In the genomic region with DNA sequence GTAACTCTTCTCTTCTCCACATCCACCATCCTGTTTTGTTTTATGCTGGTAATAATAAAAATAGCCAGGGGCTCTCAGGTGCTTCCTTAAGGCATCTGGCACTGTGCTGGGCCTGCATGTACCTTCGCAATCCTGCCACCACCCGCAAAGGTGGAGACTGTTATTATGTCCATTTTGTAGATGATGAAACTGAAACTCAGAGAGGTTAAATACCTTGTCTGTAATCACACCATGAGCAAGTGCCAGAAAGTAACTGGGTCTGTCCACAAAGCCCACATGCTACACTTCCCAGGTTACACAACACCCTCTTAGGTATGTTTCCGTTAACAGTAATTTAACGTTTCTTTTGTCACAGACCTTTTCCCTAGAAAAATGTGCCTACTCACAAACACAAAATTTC, we compare ENCODE assay signal across 16 cellular contexts. TPM values are rescaled to one million over a fixed set of nuclear protein-coding genes. Genes with fewer than 3 reads are reported as not detected.
DNase-seq lines count a peak whose midpoint lies in the region; ATAC-seq and TF ChIP-seq lines count a peak whose summit lies in the region.
"Had no signal": no experiment of that assay in that cellular context is flagged by ENCODE, and none has a peak within 500 bp of the region (broad histone marks: within the 10 kb centered on the region; RNA-seq: fewer than 3 reads in every experiment).

No MANE protein-coding gene starts in this region.

- no CpG with 5 or more reads among the region's 4 CpGs for WGBS in IMR-90 (ENCODE audit: extremely low coverage in 2 of 2, insufficient read length in 1 of 2), 2 experiments
- 60% methylated on average over 4 of the region's 4 CpGs for WGBS in esophagus muscularis mucosa
- 93 to 98% methylated on average over 4 of the region's 4 CpGs for WGBS in endodermal cell (ENCODE audit: insufficient coverage in 1 of 2, insufficient read length in 1 of 2), 2 experiments

- no peak overlapping the region for H4K91ac ChIP-seq in IMR-90 (ENCODE audit: insufficient read depth, low read depth, low read length)

- TF ChIP-seq EP300 in esophagus muscularis mucosa (IDR thresholded peaks at IDR 0.05) = no peak

- H3K9ac ChIP-seq in IMR-90 (ENCODE audit: low read depth, low read length) (no peak overlapping the region), endodermal cell (ENCODE audit: extremely low read depth, low read length, poor library complexity, severe bottlenecking) (no peak overlapping the region)

- H3K14ac ChIP-seq in IMR-90 (replicated peaks; ENCODE audit: low read depth, low read length) = no peak overlapping the region

- H3K27ac ChIP-seq in IMR-90 (ENCODE audit: insufficient read depth, low read length) (no peak overlapping the region), esophagus muscularis mucosa (replicated peaks in 1 of 4) (peak overlapping the region; percentile 87 to 98 (median 93)), tibial artery (peak overlapping the region; percentile 71), endodermal cell (ENCODE audit: low read depth, low read length) (no peak overlapping the region)
- H3K27ac ChIP-seq: colonic mucosa had no signal

- no peaks in the 10 kb centered on the region for H3K27me3 Mint-ChIP-seq in endodermal cell (ENCODE audit: insufficient read depth)

- H3K4me1 ChIP-seq in IMR-90 (ENCODE audit: control insufficient read depth, insufficient read depth, low read length) (peaks cover 39% of the 10 kb centered on the region), esophagus muscularis mucosa (peaks cover 42 to 100% (median 95%) of the 10 kb centered on the region in 4 donors), tibial artery (peaks cover 0 to 53% (median 28%) of the 10 kb centered on the region in 4 donors), endodermal cell (ENCODE audit: control insufficient read depth, insufficient read depth, low read length) (peaks cover 29% of the 10 kb centered on the region)

- H4K8ac ChIP-seq in IMR-90 (ENCODE audit: low read depth in 2 of 2, low read length in 2 of 2) = no peak overlapping the region

- H3K36me3 ChIP-seq in IMR-90 (ENCODE audit: control insufficient read depth, insufficient read depth, low read length) (peaks cover 7% of the 10 kb centered on the region), esophagus muscularis mucosa (no peaks in the 10 kb centered on the region), tibial artery (no peaks in the 10 kb centered on the region), endodermal cell (ENCODE audit: control insufficient read depth, insufficient read depth, low read length) (peaks cover 49% of the 10 kb centered on the region)
- H3K36me3 ChIP-seq: ascending aorta, colonic mucosa had no signal

- in situ Hi-C loops in IMR-90 (cut with MboI; ENCODE audit: low sequenced_read_pairs) = no loop called here

- no peaks in the 10 kb centered on the region for H3K9me3 ChIP-seq in IMR-90 (ENCODE audit: control insufficient read depth, insufficient read depth, low read length)
- H3K9me3 ChIP-seq in esophagus muscularis mucosa = no peaks in the 10 kb centered on the region
- no peaks in the 10 kb centered on the region for H3K9me3 ChIP-seq in tibial artery
- no peaks in the 10 kb centered on the region for H3K9me3 ChIP-seq in endodermal cell (ENCODE audit: control insufficient read depth, low read length)
- H3K9me3 ChIP-seq: ascending aorta, colonic mucosa had no signal

- no peak overlapping the region for H3K23ac ChIP-seq in IMR-90 (ENCODE audit: low read depth, low read length)

- no peak overlapping the region for H3K4me3 Mint-ChIP-seq in endodermal cell
- H3K4me3 Mint-ChIP-seq: neural crest cell had no signal

- TF ChIP-seq CTCF in IMR-90 (conservative IDR thresholded peaks at IDR 0.05; ENCODE audit: low read depth, low read length) = no peak
- TF ChIP-seq CTCF in esophagus muscularis mucosa (IDR thresholded peaks at IDR 0.05) = no peak
- TF ChIP-seq CTCF in tibial artery (IDR thresholded peaks at IDR 0.05) = no peak
- no peak for TF ChIP-seq CTCF in endodermal cell (conservative IDR thresholded peaks at IDR 0.05)

- dilution Hi-C loops in IMR-90 (cut with HindIII; ENCODE audit: low sequenced_read_pairs, unreplicated experiment) = no loop called here

- no peak overlapping the region for H4K5ac ChIP-seq in IMR-90 (ENCODE audit: low read depth, low read length)

- peak overlapping the region; percentile 45; the same call in 2 of the 3 replicates for H2BK15ac ChIP-seq in IMR-90 (ENCODE audit: low read depth, low read length)

- H3K27ac Mint-ChIP-seq in endodermal cell = no peak overlapping the region

- H3K56ac ChIP-seq in IMR-90 (ENCODE audit: extremely low read depth, insufficient read depth, low read length) = no peak overlapping the region

- POLR2A ChIA-PET in IMR-90 (lab: Charles Lee; ENCODE audit: unreplicated experiment) = no interaction called here

- H3K18ac ChIP-seq in IMR-90 (ENCODE audit: low read depth, low read length) = no peak overlapping the region

- no peak for TF ChIP-seq POLR2A in IMR-90 (IDR thresholded peaks at IDR 0.05; ENCODE audit: low read depth, low read length)
- no peak for TF ChIP-seq POLR2A in esophagus muscularis mucosa (IDR thresholded peaks at IDR 0.05; ENCODE audit: low read depth)

- H2AFZ ChIP-seq in IMR-90 (replicated peaks; ENCODE audit: low read length, poor library complexity) = no peak overlapping the region

- intact Hi-C loops in IMR-90 (cut with micrococcal nuclease) = no loop called here
- intact Hi-C loops in esophagus muscularis mucosa (cut with DNase I) = no loop called here
- intact Hi-C loops in tibial artery (cut with DNase I; ENCODE audit: low total_unique reads) = no loop called here

- H3K9me3 Mint-ChIP-seq in endodermal cell = no peaks in the 10 kb centered on the region
- H3K9me3 Mint-ChIP-seq: neural crest cell had no signal

- H2BK120ac ChIP-seq in IMR-90 (ENCODE audit: low read depth, low read length) = peak overlapping the region; percentile 98; the same call in 1 of the 2 replicates

- H4K20me1 ChIP-seq in IMR-90 (ENCODE audit: insufficient read depth, low read length) = peaks cover 3% of the 10 kb centered on the region; the same call in 1 of the 2 replicates

- 0 out of 2 replicates have a peak overlapping the region, but pooled peaks have one; percentile 16 for H2BK20ac ChIP-seq in IMR-90 (ENCODE audit: low read depth, low read length)

- H3K36me3 Mint-ChIP-seq in endodermal cell (ENCODE audit: low read depth) = peaks cover 28% of the 10 kb centered on the region

- H3K79me1 ChIP-seq in IMR-90 (ENCODE audit: low read depth in 1 of 2, low read length in 2 of 2) = peaks cover 29 to 70% of the 10 kb centered on the region in 2 experiments

- H2BK5ac ChIP-seq in IMR-90 (ENCODE audit: low read depth, low read length, poor library complexity, severe bottlenecking) = no peak overlapping the region

- H3K4me3 ChIP-seq in IMR-90 (ENCODE audit: insufficient read depth, low read depth, low read length) (no peak overlapping the region), esophagus muscularis mucosa (no peak overlapping the region), tibial artery (no peak overlapping the region), endodermal cell (ENCODE audit: low read length) (no peak overlapping the region)
- H3K4me3 ChIP-seq: ascending aorta, colonic mucosa had no signal

- H3K4me1 Mint-ChIP-seq in endodermal cell = peaks cover 41% of the 10 kb centered on the region

- peaks cover 36% of the 10 kb centered on the region for H3K9me1 ChIP-seq in IMR-90 (ENCODE audit: insufficient read depth, low read length)

- CTCF ChIA-PET in IMR-90 (lab: Yijun Ruan, JAX) = no interaction called here

- no peak overlapping the region for H2AK9ac ChIP-seq in IMR-90 (replicated peaks; ENCODE audit: low read depth, low read length, poor library complexity)

- no peak for ATAC-seq in IMR-90 (ENCODE audit: low read depth)
- no peak for ATAC-seq in GM18519 (IDR thresholded peaks at IDR 0.05; ENCODE audit: low FRiP score, unreplicated experiment)

- no peak overlapping the region for H3K4ac ChIP-seq in IMR-90 (ENCODE audit: low read depth, low read length)

- TF ChIP-seq RAD21 in IMR-90 (IDR thresholded peaks at IDR 0.05; ENCODE audit: low read length) = no peak

- no TSS peak for BruUV-seq in IMR-90 (replicated peaks; lab: Mats Ljungman, UMichigan)

- H2AK5ac ChIP-seq in IMR-90 (ENCODE audit: low read depth, low read length) = no peak overlapping the region

- H3K27me3 ChIP-seq in IMR-90 (ENCODE audit: control insufficient read depth, insufficient read depth, low read length) = no peaks in the 10 kb centered on the region
- H3K27me3 ChIP-seq in esophagus muscularis mucosa = no peaks in the 10 kb centered on the region
- no peaks in the 10 kb centered on the region for H3K27me3 ChIP-seq in tibial artery
- H3K27me3 ChIP-seq in endodermal cell (ENCODE audit: control insufficient read depth, insufficient read depth, low read length, poor library complexity, severe bottlenecking) = no peaks in the 10 kb centered on the region
- H3K27me3 ChIP-seq: ascending aorta, colonic mucosa had no signal

- H3K4me2 ChIP-seq in IMR-90 (ENCODE audit: low read depth, low read length) = no peak overlapping the region

- DNase-seq in activated effector memory CD4-positive, alpha-beta T cell treated with anti-CD3 and anti-CD28 coated beads, Interleukin-2, amount 50 U/mL, for 16 hours = peak; percentile 30
- no peak for DNase-seq in activated effector memory CD4-positive, alpha-beta T cell treated with Interleukin-2 at 50 U/mL for 16 hours
- DNase-seq in IMR-90 (no peak), esophagus muscularis mucosa (ENCODE audit: extremely low spot score) (no peak), tibial artery (no peak), EL (no peak), endodermal cell (no peak)
- DNase-seq: activated CD4-positive, alpha-beta T cell treated with anti-CD3 and anti-CD28 coated beads, Interleukin-2, amount 50 U/mL, for 1 hour; colonic mucosa; erythroblast; NCI-H146; NCI-H345; stimulated activated CD4-positive, alpha-beta T cell treated with anti-CD3 and anti-CD28 coated beads, Interleukin-1b, Interleukin-23, amount 100 ng/mL, for 48 hours had no signal

TF ChIP-seq in IMR-90, 13 proteins besides CTCF, POLR2A, EP300 and RAD21:
- TF ChIP-seq RFX5 (IDR thresholded peaks at IDR 0.05; ENCODE audit: low read depth, low read length) = no peak
- no peak for TF ChIP-seq RCOR1 (IDR thresholded peaks at IDR 0.05; ENCODE audit: insufficient replicate concordance, low read length)
- no peak for TF ChIP-seq MAFK (IDR thresholded peaks at IDR 0.05; ENCODE audit: low read depth, low read length)

RNA-seq across cellular contexts. Expression of a gene that starts 27.0 kb away (rescaled TPM):
- total RNA-seq in IMR-90 (2012; rRNA removed) (43.3 and 46.4 TPM in 2 replicates), esophagus muscularis mucosa (100 to 1,000 TPM; 195 to 440 (median 314) TPM), endodermal cell (10 to 100 TPM; 69.7 to 92.4 TPM)
- polyA plus RNA-seq in IMR-90 (2012; rRNA removed) = 45.2 and 51.3 TPM in 2 replicates
- 40.6 and 48.8 TPM in 2 replicates for polyA plus RNA-seq in IMR-90 (2012; cell fraction: cytosol; rRNA removed)
- 27.6 and 54.4 TPM in 2 replicates for polyA plus RNA-seq in IMR-90 (2012; cell fraction: nucleus; rRNA removed; ENCODE audit: low replicate concordance)
- 79.4 TPM for polyA plus RNA-seq in endodermal cell (2013, experiment 1 of 2)
- 80.4 TPM for polyA plus RNA-seq in endodermal cell (2013, experiment 2 of 2)

Comparison
In these comparisons a context has a peak if more than half of its experiments do, and no peak if none do; other contexts are left out.
1. H3K27ac ChIP-seq: peak in esophagus muscularis mucosa (4 of 4) and tibial artery (2 of 2); none in IMR-90 (single experiment) and endodermal cell (single experiment).